ENCODE assay signal across 21 cellular contexts in the genomic region with DNA sequence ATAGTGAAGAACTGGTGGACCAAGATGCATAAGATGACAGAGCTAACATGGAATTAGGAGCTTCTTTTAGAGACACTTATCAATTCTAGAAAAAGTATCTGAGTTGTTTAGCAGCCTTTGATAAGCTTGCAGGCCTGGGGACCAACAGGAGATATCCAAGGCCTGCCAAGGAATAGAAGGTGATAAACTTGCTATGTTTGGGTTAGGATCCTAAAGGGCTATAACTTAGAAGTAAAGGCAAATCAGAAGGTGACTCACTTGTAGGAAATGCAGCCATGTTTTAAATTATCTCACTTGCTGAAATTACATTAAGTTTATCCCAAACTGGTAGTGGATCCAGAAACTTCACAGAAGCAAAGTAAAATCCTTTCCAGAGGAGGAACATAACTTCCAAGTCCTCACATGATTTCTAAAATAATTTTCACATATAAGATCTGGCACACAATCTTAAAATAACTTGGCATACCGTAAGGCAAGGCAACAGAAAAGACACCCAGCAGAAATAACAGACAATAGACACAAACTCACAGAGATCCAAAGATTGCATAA.
A peak's percentile ranks its signal among the peaks of the same experiment; 100 is the strongest.
DNase-seq lines count a peak whose midpoint lies in the region; ATAC-seq, FAIRE-seq and TF ChIP-seq lines count a peak whose summit lies in the region.
"Had no signal": no experiment of that assay in that cellular context is flagged by ENCODE, and none has a peak within 500 bp of the region (broad histone marks: within the 10 kb centered on the region; RNA-seq: fewer than 3 reads in every experiment).

No MANE protein-coding gene starts in this region.

- H3K27ac Mint-ChIP-seq in chondrocyte (ENCODE audit: unreplicated experiment), result peak overlapping the region; percentile 53
- H3K27ac Mint-ChIP-seq: CD4-positive, CD25-positive, alpha-beta regulatory T cell had no signal

- H3K23ac ChIP-seq in IMR-90 (ENCODE audit: low read depth, low read length) (no peak overlapping the region), mesendoderm (ENCODE audit: low read length) (no peak overlapping the region)

- H4K5ac ChIP-seq in IMR-90 (ENCODE audit: low read depth, low read length) (no peak overlapping the region), mesendoderm (ENCODE audit: low read length) (no peak overlapping the region)

- no peak for DNase-seq in GM12892 (ENCODE audit: insufficient read length)
- DNase-seq in IMR-90, result peak; percentile 29
- DNase-seq in chondrocyte (ENCODE audit: low spot score), result no peak
- DNase-seq in mesendoderm, result peak; percentile 77
- no peak for DNase-seq in NCI-H1417 treated with DMSO at 0.1 percent for 48 hours (lab: John Stamatoyannopoulos, UW)
- no peak for DNase-seq in left lung
- DNase-seq: CD4-positive, CD25-positive, alpha-beta regulatory T cell; DMS153; H7; Karpas-422; NCI-H1092; NCI-H1436; NCI-H187 treated with DMSO at 0.1 percent for 48 hours; NCI-H2171 treated with DMSO at 0.1 percent for 48 hours; NCI-H524 treated with DMSO at 0.1 percent for 48 hours; NCI-H774; PC-3 had no signal

- H3K14ac ChIP-seq in IMR-90 (replicated peaks; ENCODE audit: low read depth, low read length), result peak overlapping the region; percentile 22; the same call in 1 of the 2 replicates

- intact Hi-C loops in IMR-90 (cut with micrococcal nuclease) (no loop called here), left lung (cut with DNase I) (no loop called here)

- H3K18ac ChIP-seq in IMR-90 (ENCODE audit: low read depth, low read length) (peak overlapping the region; percentile 55; the same call in 1 of the 2 replicates), mesendoderm (ENCODE audit: low read length) (no peak overlapping the region)

- H3K27me3 ChIP-seq in IMR-90 (ENCODE audit: control insufficient read depth, insufficient read depth, low read length), result no peaks in the 10 kb centered on the region
- no peaks in the 10 kb centered on the region for H3K27me3 ChIP-seq in mesendoderm (ENCODE audit: insufficient read depth, low read length, poor library complexity)
- no peaks in the 10 kb centered on the region for H3K27me3 ChIP-seq in left lung
- H3K27me3 ChIP-seq: BLaER1 had no signal

- H3K79me2 ChIP-seq in mesendoderm (ENCODE audit: control insufficient read depth, insufficient read depth, low read length), result no peaks in the 10 kb centered on the region

- H3K9ac ChIP-seq in IMR-90 (ENCODE audit: low read depth, low read length), result no peak overlapping the region
- no peak overlapping the region for H3K9ac ChIP-seq in mesendoderm (ENCODE audit: low read length)
- H3K9ac ChIP-seq: BLaER1 had no signal

- peak overlapping the region; percentile 7 for H2BK120ac ChIP-seq in IMR-90 (ENCODE audit: low read depth, low read length)
- H2BK120ac ChIP-seq in mesendoderm (ENCODE audit: low read depth, low read length), result no peak overlapping the region

- WGBS in IMR-90 (ENCODE audit: extremely low coverage in 2 of 2, insufficient read length in 1 of 2), 2 experiments, result no CpG with 5 or more reads among the region's 1 CpG
- WGBS in mesendoderm (ENCODE audit: extremely low coverage, insufficient coverage, low lambda C conversion rate), result no CpG with 5 or more reads among the region's 1 CpG

- H2BK15ac ChIP-seq in IMR-90 (ENCODE audit: low read depth, low read length) (peak overlapping the region; percentile 5; the same call in 2 of the 3 replicates), mesendoderm (replicated peaks; ENCODE audit: low read depth) (no peak overlapping the region)

- no peak overlapping the region for H3K4me2 ChIP-seq in IMR-90 (ENCODE audit: low read depth, low read length)
- no peak overlapping the region for H3K4me2 ChIP-seq in mesendoderm (ENCODE audit: low read length)
- H3K4me2 ChIP-seq: BLaER1 had no signal

- no peaks in the 10 kb centered on the region for H3K36me3 Mint-ChIP-seq in chondrocyte (ENCODE audit: low read depth)
- H3K36me3 Mint-ChIP-seq: CD4-positive, CD25-positive, alpha-beta regulatory T cell had no signal

- H2AK9ac ChIP-seq in IMR-90 (replicated peaks; ENCODE audit: low read depth, low read length, poor library complexity), result no peak overlapping the region

- in situ Hi-C loops in IMR-90 (cut with MboI; ENCODE audit: low sequenced_read_pairs), result no loop called here

- no peak overlapping the region; the same call in 1 of the 2 replicates for H4K91ac ChIP-seq in IMR-90 (ENCODE audit: insufficient read depth, low read depth, low read length)

- no peaks in the 10 kb centered on the region for H3K27me3 Mint-ChIP-seq in chondrocyte (ENCODE audit: low read depth)

- H2BK5ac ChIP-seq in IMR-90 (ENCODE audit: low read depth, low read length, poor library complexity, severe bottlenecking) (peak overlapping the region; percentile 46), mesendoderm (ENCODE audit: low read length) (no peak overlapping the region)

- H2BK20ac ChIP-seq in IMR-90 (ENCODE audit: low read depth, low read length), result no peak overlapping the region

- H2AK5ac ChIP-seq in IMR-90 (ENCODE audit: low read depth, low read length) (peak overlapping the region; percentile 26; the same call in 1 of the 2 replicates), mesendoderm (ENCODE audit: low read length) (no peak overlapping the region)

- H3K36me3 ChIP-seq in IMR-90 (ENCODE audit: control insufficient read depth, insufficient read depth, low read length) (no peaks in the 10 kb centered on the region), mesendoderm (ENCODE audit: control insufficient read depth, insufficient read depth, low read length) (no peaks in the 10 kb centered on the region), left lung (no peaks in the 10 kb centered on the region)
- H3K36me3 ChIP-seq: BLaER1 had no signal

- POLR2A ChIA-PET in IMR-90 (lab: Charles Lee; ENCODE audit: unreplicated experiment), result no interaction called here

- TF ChIP-seq RAD21 in IMR-90 (IDR thresholded peaks at IDR 0.05; ENCODE audit: low read length), result no peak

- H3K4me3 Mint-ChIP-seq in chondrocyte (ENCODE audit: unreplicated experiment), result no peak overlapping the region
- H3K4me3 Mint-ChIP-seq: CD4-positive, CD25-positive, alpha-beta regulatory T cell had no signal

- H3K4me1 ChIP-seq in IMR-90 (ENCODE audit: control insufficient read depth, insufficient read depth, low read length) (peaks cover 2% of the 10 kb centered on the region), mesendoderm (ENCODE audit: control insufficient read depth, low read depth, low read length) (no peaks in the 10 kb centered on the region), left lung (no peaks in the 10 kb centered on the region)

- ATAC-seq in IMR-90 (ENCODE audit: low read depth) (peak; percentile 28), HG03280 (IDR thresholded peaks at IDR 0.05; ENCODE audit: unreplicated experiment) (no peak), left lung (no peak), GM18502 (IDR thresholded peaks at IDR 0.05; ENCODE audit: poor library complexity, unreplicated experiment) (no peak)
- ATAC-seq: PC-3 had no signal

- dilution Hi-C loops in IMR-90 (cut with HindIII; ENCODE audit: low sequenced_read_pairs, unreplicated experiment), result no loop called here

- no peak overlapping the region for H3K4me3 ChIP-seq in IMR-90 (ENCODE audit: insufficient read depth, low read depth, low read length)
- no peak overlapping the region for H3K4me3 ChIP-seq in mesendoderm (ENCODE audit: low read length)
- no peak overlapping the region for H3K4me3 ChIP-seq in left lung
- H3K4me3 ChIP-seq: BLaER1 had no signal

- BruUV-seq in IMR-90 (replicated peaks; lab: Mats Ljungman, UMichigan), result no TSS peak

- no peak overlapping the region for H2AFZ ChIP-seq in IMR-90 (replicated peaks; ENCODE audit: low read length, poor library complexity)

- CTCF ChIA-PET in IMR-90 (lab: Yijun Ruan, JAX), result no interaction called here

- no peaks in the 10 kb centered on the region for H3K9me3 Mint-ChIP-seq in chondrocyte (ENCODE audit: low read depth)

- no peak for TF ChIP-seq POLR2A in GM12892 (IDR thresholded peaks at IDR 0.05; ENCODE audit: low read depth, low read length)
- no peak for TF ChIP-seq POLR2A in IMR-90 (IDR thresholded peaks at IDR 0.05; ENCODE audit: low read depth, low read length)

- H4K8ac ChIP-seq in IMR-90 (ENCODE audit: low read depth in 2 of 2, low read length in 2 of 2), result no peak overlapping the region
- H4K8ac ChIP-seq in mesendoderm (ENCODE audit: low read depth, low read length), result no peak overlapping the region

- no peaks in the 10 kb centered on the region for H4K20me1 ChIP-seq in IMR-90 (ENCODE audit: insufficient read depth, low read length)
- H4K20me1 ChIP-seq: BLaER1 had no signal

- H3K56ac ChIP-seq in IMR-90 (ENCODE audit: extremely low read depth, insufficient read depth, low read length) (no peak overlapping the region), mesendoderm (ENCODE audit: low read length) (no peak overlapping the region)

- TF ChIP-seq CTCF in IMR-90 (conservative IDR thresholded peaks at IDR 0.05; ENCODE audit: low read depth, low read length), result no peak
- no peak for TF ChIP-seq CTCF in chondrocyte (IDR thresholded peaks at IDR 0.05)
- TF ChIP-seq CTCF in left lung (IDR thresholded peaks at IDR 0.05), result no peak

- H3K27ac ChIP-seq in IMR-90 (ENCODE audit: insufficient read depth, low read length) (no peak overlapping the region), mesendoderm (ENCODE audit: low read depth, low read length) (no peak overlapping the region), left lung (no peak overlapping the region)
- H3K27ac ChIP-seq: BLaER1 had no signal

- H3K4ac ChIP-seq in IMR-90 (ENCODE audit: low read depth, low read length) (no peak overlapping the region), mesendoderm (ENCODE audit: low read depth, low read length) (no peak overlapping the region)

- H3K9me1 ChIP-seq in IMR-90 (ENCODE audit: insufficient read depth, low read length), result no peaks in the 10 kb centered on the region; the same call in 1 of the 2 replicates

- H3K9me3 ChIP-seq in IMR-90 (ENCODE audit: control insufficient read depth, insufficient read depth, low read length), result no peaks in the 10 kb centered on the region
- H3K9me3 ChIP-seq in left lung, result no peaks in the 10 kb centered on the region

- H3K4me1 Mint-ChIP-seq in chondrocyte (ENCODE audit: low read depth), result peaks cover 36% of the 10 kb centered on the region

- FAIRE-seq in GM12892 (lab: Jason Lieb, UNC), result peak; percentile 24
- FAIRE-seq: A204.1 had no signal

- no peaks in the 10 kb centered on the region for H3K79me1 ChIP-seq in IMR-90 (ENCODE audit: low read depth in 1 of 2, low read length in 2 of 2)
- no peaks in the 10 kb centered on the region for H3K79me1 ChIP-seq in mesendoderm (ENCODE audit: low read length)

TF ChIP-seq in IMR-90, 13 proteins besides CTCF, POLR2A, EP300 and RAD21 (continues in another document):
- TF ChIP-seq NFE2L2 (IDR thresholded peaks at IDR 0.05; ENCODE audit: low read depth, low read length), result no peak
- no peak for TF ChIP-seq RCOR1 (IDR thresholded peaks at IDR 0.05; ENCODE audit: insufficient replicate concordance, low read length)

Comparison
In these comparisons a context has a peak if more than half of its experiments do, and no peak if none do; other contexts are left out.
1. DNase-seq: peak in IMR-90 (single experiment) and mesendoderm (single experiment); none in GM12892 (single experiment), chondrocyte (single experiment), NCI-H1417 treated with DMSO at 0.1 percent for 48 hours (single experiment) and left lung (0 of 2).